8 cellular contexts compared by ENCODE assay signal in genomic region chr2:165953655-165954606, GRCh38. TPM values are rescaled to one million over a fixed set of nuclear protein-coding genes. Genes with fewer than 3 reads are reported as not detected.
DNase-seq lines count a peak whose midpoint lies in the region; ATAC-seq and TF ChIP-seq lines count a peak whose summit lies in the region.

TTC21B (minus strand) TSS chr2:165953776; CDS start chr2:165953705, 71 bp downstream.

- H3K27ac Mint-ChIP-seq in T-helper 1 cell treated with Interleukin-12 subunit alpha and Interleukin-12 subunit beta and Interleukin-4 antibody, amounts not matched to agents 30 μg/mL and 1 μg/mL, for 36 hours: no peak within 1 kb of the TSS
- no peak within 1 kb of the TSS for H3K27ac Mint-ChIP-seq in progenitor cell of endocrine pancreas

- peak within 1 kb of the TSS; percentile 76 for H3K4me3 ChIP-seq in left ventricle myocardium inferior

- no peaks in the 10 kb centered on the region for H3K9me3 Mint-ChIP-seq in T-helper 1 cell treated with Interleukin-12 subunit alpha and Interleukin-12 subunit beta and Interleukin-4 antibody, amounts not matched to agents 30 μg/mL and 1 μg/mL, for 36 hours
- peaks cover 3% of the 10 kb centered on the region for H3K9me3 Mint-ChIP-seq in progenitor cell of endocrine pancreas (ENCODE audit: low read depth)

- ATAC-seq in HG02884 (IDR thresholded peaks at IDR 0.05; ENCODE audit: unreplicated experiment): peak; percentile 93

- H3K36me3 ChIP-seq in left ventricle myocardium inferior: peaks cover 7% of the 10 kb centered on the region

- DNase-seq in GM13977 (ENCODE audit: low spot score) (peak; percentile 94), NCI-H1694 (lab: John Stamatoyannopoulos, UW) (peak; percentile 92), amygdala (lab: John Stamatoyannopoulos, UW) (peak; percentile 45 to 97 (median 93)), left ventricle myocardium inferior (peak; percentile 96), progenitor cell of endocrine pancreas (ENCODE audit: low spot score, unreplicated experiment) (peak; percentile 95), ureter (ENCODE audit: low spot score) (peak; percentile 95)

- no peaks in the 10 kb centered on the region for H3K27me3 Mint-ChIP-seq in T-helper 1 cell treated with Interleukin-12 subunit alpha and Interleukin-12 subunit beta and Interleukin-4 antibody, amounts not matched to agents 30 μg/mL and 1 μg/mL, for 36 hours (ENCODE audit: low read depth)
- H3K27me3 Mint-ChIP-seq in progenitor cell of endocrine pancreas: no peaks in the 10 kb centered on the region

- peaks cover 38% of the 10 kb centered on the region for H3K4me1 ChIP-seq in left ventricle myocardium inferior

- peak within 1 kb of the TSS; percentile 19 for H3K4me3 Mint-ChIP-seq in T-helper 1 cell treated with Interleukin-12 subunit alpha and Interleukin-12 subunit beta and Interleukin-4 antibody, amounts not matched to agents 30 μg/mL and 1 μg/mL, for 36 hours
- peak within 1 kb of the TSS; percentile 27 for H3K4me3 Mint-ChIP-seq in progenitor cell of endocrine pancreas (ENCODE audit: low read depth)

- peaks cover 6% of the 10 kb centered on the region for H3K4me1 Mint-ChIP-seq in T-helper 1 cell treated with Interleukin-12 subunit alpha and Interleukin-12 subunit beta and Interleukin-4 antibody, amounts not matched to agents 30 μg/mL and 1 μg/mL, for 36 hours (ENCODE audit: low read depth)
- H3K4me1 Mint-ChIP-seq in progenitor cell of endocrine pancreas (ENCODE audit: low read depth): peaks cover 14% of the 10 kb centered on the region

- in situ Hi-C loops in GM13977 (cut with MboI; ENCODE audit: low pct_unique_long_range_greater_than_20kb, low sequenced_read_pairs, unreplicated experiment): no loop called here

- H3K27me3 ChIP-seq in left ventricle myocardium inferior (ENCODE audit: low read depth): no peaks in the 10 kb centered on the region

- peak within 1 kb of the TSS; percentile 87 for H3K27ac ChIP-seq in left ventricle myocardium inferior (replicated peaks)

- no peaks in the 10 kb centered on the region for H3K36me3 Mint-ChIP-seq in T-helper 1 cell treated with Interleukin-12 subunit alpha and Interleukin-12 subunit beta and Interleukin-4 antibody, amounts not matched to agents 30 μg/mL and 1 μg/mL, for 36 hours (ENCODE audit: low read depth)
- H3K36me3 Mint-ChIP-seq in progenitor cell of endocrine pancreas (ENCODE audit: insufficient read depth): peaks cover 2% of the 10 kb centered on the region

- peak; percentile 81 for TF ChIP-seq CTCF in GM13977 (IDR thresholded peaks at IDR 0.05; ENCODE audit: extremely low read depth, insufficient read depth, missing control alignments)
- peak; percentile 87 for TF ChIP-seq CTCF in left ventricle myocardium inferior (IDR thresholded peaks at IDR 0.05; ENCODE audit: borderline replicate concordance)
- TF ChIP-seq CTCF in progenitor cell of endocrine pancreas (IDR thresholded peaks at IDR 0.05; ENCODE audit: unreplicated experiment): peak; percentile 90

- intact Hi-C loops in left ventricle myocardium inferior (cut with micrococcal nuclease): no loop called here

- no peaks in the 10 kb centered on the region for H3K9me3 ChIP-seq in left ventricle myocardium inferior (replicated peaks)

RNA-seq across cellular contexts. Expression of gene TTC21B, which starts in this region (rescaled TPM):
- total RNA-seq in left ventricle myocardium inferior (15.5 TPM), progenitor cell of endocrine pancreas (34.5 and 36.9 TPM in 2 replicates), ureter (26.4 TPM)

Comparison
In these comparisons a context has a peak if more than half of its experiments do, and no peak if none do; other contexts are left out.
1. Peak in every context shown above with its lines: DNase-seq, ATAC-seq, H3K4me3 ChIP-seq and H3K27ac ChIP-seq.